Comparison of ENCODE assay signal across 8 cellular contexts in genomic region chr5:98928802-98929122, GRCh38. TPM values are rescaled to one million over a fixed set of nuclear protein-coding genes. Genes with fewer than 3 reads are reported as not detected.
DNase-seq lines count a peak whose midpoint lies in the region; ATAC-seq and TF ChIP-seq lines count a peak whose summit lies in the region.

Gene CHD1 (minus strand): TSS chr5:98929007. CDS start chr5:98926386, 2,621 bp downstream.

- no peaks in the 10 kb centered on the region for H3K27me3 Mint-ChIP-seq in CD4-positive, alpha-beta T cell
- no peaks in the 10 kb centered on the region for H3K27me3 Mint-ChIP-seq in activated CD4-positive, alpha-beta memory T cell treated with anti-CD3 and anti-CD28 coated beads for 36 hours

- peak within 1 kb of the TSS; percentile 100 for H3K27ac ChIP-seq in CD4-positive, alpha-beta T cell (ENCODE audit: low read depth, low read length)
- H3K27ac ChIP-seq in dorsolateral prefrontal cortex (peak within 1 kb of the TSS; percentile 87 to 100 (median 99)), lung (ENCODE audit: low read depth in 1 of 2, low read length in 1 of 2) (peak within 1 kb of the TSS; percentile 100)

- peaks cover 68% of the 10 kb centered on the region for H3K4me1 Mint-ChIP-seq in CD4-positive, alpha-beta T cell (ENCODE audit: low read depth)
- H3K4me1 Mint-ChIP-seq in activated CD4-positive, alpha-beta memory T cell treated with anti-CD3 and anti-CD28 coated beads for 36 hours (ENCODE audit: low read depth), result peaks cover 55% of the 10 kb centered on the region

- H3K4me3 Mint-ChIP-seq in CD4-positive, alpha-beta T cell, result peak within 1 kb of the TSS; percentile 99
- peak within 1 kb of the TSS; percentile 99 for H3K4me3 Mint-ChIP-seq in activated CD4-positive, alpha-beta memory T cell treated with anti-CD3 and anti-CD28 coated beads for 36 hours

- CTCF ChIA-PET in CD4-positive, alpha-beta T cell (lab: Charles Lee), result no interaction called here
- CTCF ChIA-PET in activated CD4-positive, alpha-beta memory T cell treated with anti-CD3 and anti-CD28 coated beads for 36 hours (lab: Charles Lee), result no interaction called here

- H3K4me3 ChIP-seq in dorsolateral prefrontal cortex, result peak within 1 kb of the TSS; percentile 60 to 98 (median 88)
- peak within 1 kb of the TSS; percentile 79 for H3K4me3 ChIP-seq in lung

- POLR2A ChIA-PET in CD4-positive, alpha-beta T cell (lab: Charles Lee), result interaction anchor here (1.0 to 6.2 kb wide), 21 partner anchors 9 to 1974 kb away, joined by 3 to 109 read pairs (median 13); partner anchors contain the start of genes RGMB, RIOK2 and ST8SIA4
- POLR2A ChIA-PET in activated CD4-positive, alpha-beta memory T cell treated with anti-CD3 and anti-CD28 coated beads for 36 hours (lab: Charles Lee), result interaction anchor here (0.7 to 2.1 kb wide), 8 partner anchors 10 to 1745 kb away, joined by 3 to 7 read pairs (median 4); partner anchors contain the start of gene RIOK2

- ATAC-seq in CD4-positive, alpha-beta T cell (ENCODE audit: poor library complexity), result peak; percentile 50
- ATAC-seq in GM19452 (IDR thresholded peaks at IDR 0.05; ENCODE audit: unreplicated experiment) (peak; percentile 53), HG03571 (IDR thresholded peaks at IDR 0.05; ENCODE audit: unreplicated experiment) (peak; percentile 56), lung (ENCODE audit: insufficient read depth, low FRiP score) (peak; percentile 92)

- peak within 1 kb of the TSS; percentile 97 for H3K27ac Mint-ChIP-seq in CD4-positive, alpha-beta T cell
- H3K27ac Mint-ChIP-seq in activated CD4-positive, alpha-beta memory T cell treated with anti-CD3 and anti-CD28 coated beads for 36 hours, result peak within 1 kb of the TSS; percentile 100

- no peak for TF ChIP-seq CTCF in CD4-positive, alpha-beta T cell (IDR thresholded peaks at IDR 0.05)
- TF ChIP-seq CTCF in dorsolateral prefrontal cortex (IDR thresholded peaks at IDR 0.05 in 54 of 56, conservative IDR thresholded peaks at IDR 0.05 in 2 of 56; ENCODE audit: low read depth in 1 of 56, partially characterized antibody in 56 of 56) (peak in 9 of 56 donors; percentile 7 to 21 (median 11)), lung (IDR thresholded peaks at IDR 0.05; ENCODE audit: control extremely low read depth, extremely low read depth) (no peak)

- H3K36me3 ChIP-seq in lung (ENCODE audit: control insufficient read depth in 2 of 2, insufficient read depth in 2 of 2, low read length in 2 of 2), result peaks cover 3 to 6% of the 10 kb centered on the region in 2 donors

- DNase-seq in CD4-positive, alpha-beta T cell, result peak; percentile 89 to 96 (median 93)
- DNase-seq in NCI-H82 treated with DMSO at 0.1 percent for 48 hours (lab: John Stamatoyannopoulos, UW; ENCODE audit: unreplicated experiment) (peak; percentile 88), dorsolateral prefrontal cortex (peak; percentile 83 to 94 (median 92)), lung (ENCODE audit: low spot score) (peak; percentile 94)
- peak; percentile 96 for DNase-seq in activated CD4-positive, alpha-beta memory T cell treated with anti-CD3 and anti-CD28 coated beads for 36 hours
- peak; percentile 89 to 91 (median 89) for DNase-seq in stimulated activated CD4-positive, alpha-beta T cell treated with anti-CD3 and anti-CD28 coated beads, TNF-alpha, amount 100 ng/mL, for 24 hours (ENCODE audit: low read depth in 3 of 3)

- H3K36me3 Mint-ChIP-seq in CD4-positive, alpha-beta T cell (ENCODE audit: low read depth), result peaks cover 75% of the 10 kb centered on the region
- peaks cover 33% of the 10 kb centered on the region for H3K36me3 Mint-ChIP-seq in activated CD4-positive, alpha-beta memory T cell treated with anti-CD3 and anti-CD28 coated beads for 36 hours

- H3K27me3 ChIP-seq in CD4-positive, alpha-beta T cell (ENCODE audit: control insufficient read depth, insufficient read depth, low read length), result no peaks in the 10 kb centered on the region
- H3K27me3 ChIP-seq in dorsolateral prefrontal cortex (no peaks in the 10 kb centered on the region), lung (ENCODE audit: control insufficient read depth, insufficient read depth) (no peaks in the 10 kb centered on the region)

- no peaks in the 10 kb centered on the region for H3K9me3 Mint-ChIP-seq in CD4-positive, alpha-beta T cell
- no peaks in the 10 kb centered on the region for H3K9me3 Mint-ChIP-seq in activated CD4-positive, alpha-beta memory T cell treated with anti-CD3 and anti-CD28 coated beads for 36 hours

- intact Hi-C loops in CD4-positive, alpha-beta T cell (cut with DNase I, micrococcal nuclease), result loop anchor here in 1 of 2 experiments (2.0 to 5.0 kb wide), 5 partner anchors 22 to 1974 kb away; partner anchors contain the start of genes RGMB, RIOK2 and ST8SIA4
- intact Hi-C loops in activated CD4-positive, alpha-beta memory T cell treated with anti-CD3 and anti-CD28 coated beads for 36 hours (cut with micrococcal nuclease), result loop anchor here (1.0 to 5.0 kb wide), 9 partner anchors 22 to 1993 kb away; partner anchors contain the start of genes FAM174A, RGMB, RIOK2 and ST8SIA4
- intact Hi-C loops in dorsolateral prefrontal cortex (cut with DNase I), result loop anchor here (5.0 kb wide), 1 partner anchor 156 kb away; the partner anchor contains the start of gene RGMB (in 2 of the 2)

- WGBS in lung, 2 donors, result 0 to 1% methylated on average over 37 to 58 of the region's 58 CpGs

- H3K4me1 ChIP-seq in lung (ENCODE audit: control insufficient read depth in 2 of 2, insufficient read depth in 2 of 2, low read length in 2 of 2), result peaks cover 0 to 8% of the 10 kb centered on the region in 2 donors

- no peaks in the 10 kb centered on the region for H3K9me3 ChIP-seq in CD4-positive, alpha-beta T cell (ENCODE audit: control insufficient read depth, low read length)
- H3K9me3 ChIP-seq in lung (ENCODE audit: control insufficient read depth in 2 of 2, insufficient read depth in 1 of 2, low read length in 1 of 2), result no peaks in the 10 kb centered on the region

RNA-seq across cellular contexts. Expression of gene CHD1, which starts in this region (rescaled TPM):
- total RNA-seq in CD4-positive, alpha-beta T cell, result 100 to 1,000 TPM; 217 to 228 TPM
- total RNA-seq in activated CD4-positive, alpha-beta memory T cell treated with anti-CD3 and anti-CD28 coated beads for 36 hours, result 10 to 100 TPM; 50.1 to 53.4 TPM
- total RNA-seq in dorsolateral prefrontal cortex, result 10 to 100 TPM; 19.6 to 53.4 (median 28.9) TPM
- 100 to 1,000 TPM in 1 of 2 donors, 10 to 100 TPM in 1; 26.0 to 126 TPM for total RNA-seq in lung
- 10 to 100 TPM; 17.8 to 19.1 TPM for polyA plus RNA-seq in lung

Comparison
In these comparisons a context has a peak if more than half of its experiments do, and no peak if none do; other contexts are left out.
1. Peak in every context shown above with its lines: DNase-seq, ATAC-seq, H3K4me3 ChIP-seq and H3K27ac ChIP-seq.